Comparison of ENCODE assay signal across 9 cellular contexts in the genomic region with DNA sequence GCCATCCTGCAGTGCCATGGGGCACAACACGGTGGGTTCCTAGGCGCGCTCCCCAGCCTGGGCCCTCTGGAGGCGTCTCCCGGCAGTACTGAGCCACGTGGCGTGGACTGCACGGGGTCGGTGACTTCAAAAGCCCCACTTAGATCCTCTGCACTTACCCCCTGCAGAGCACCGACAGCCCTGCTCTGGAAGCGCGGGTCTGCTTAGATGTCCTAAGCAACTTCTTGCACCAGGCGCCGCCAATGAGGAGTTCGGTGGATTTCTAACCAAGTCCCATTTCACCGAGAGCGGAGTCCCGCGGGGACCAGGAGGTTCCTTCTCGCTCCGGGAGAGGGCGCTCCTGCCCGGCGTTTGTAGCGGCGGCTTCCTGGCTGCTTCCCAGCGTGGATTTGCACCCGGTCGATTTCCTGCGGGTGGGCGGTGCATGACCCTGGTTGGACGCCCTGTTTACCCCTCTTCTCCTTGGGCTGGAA. TPM values are rescaled to one million over a fixed set of nuclear protein-coding genes. Genes with fewer than 3 reads are reported as not detected.
DNase-seq lines count a peak whose midpoint lies in the region; ATAC-seq and TF ChIP-seq lines count a peak whose summit lies in the region.
"Had no signal": no experiment of that assay in that cellular context is flagged by ENCODE, and none has a peak within 500 bp of the region (broad histone marks: within the 10 kb centered on the region; RNA-seq: fewer than 3 reads in every experiment).

No MANE protein-coding gene starts in this region.

- peak; percentile 68 for TF ChIP-seq CTCF in activated CD8-positive, alpha-beta T cell treated with anti-CD3 and anti-CD28 coated beads for 36 hours (IDR thresholded peaks at IDR 0.05)

- peaks cover 22 to 39% of the 10 kb centered on the region in 2 donors for H3K36me3 Mint-ChIP-seq in activated naive CD4-positive, alpha-beta T cell treated with anti-CD3 and anti-CD28 coated beads, Interleukin-2, amount 50 U/mL, for 72 hours
- H3K36me3 Mint-ChIP-seq in activated CD8-positive, alpha-beta T cell treated with anti-CD3 and anti-CD28 coated beads for 36 hours (ENCODE audit: low read depth), result peaks cover 2% of the 10 kb centered on the region
- peaks cover 5% of the 10 kb centered on the region for H3K36me3 Mint-ChIP-seq in activated T-helper 17 cell treated with anti-CD3 and anti-CD28 coated beads, Interleukin-2, amount 50 U/mL, for 72 hours (ENCODE audit: low read depth)

- no peaks in the 10 kb centered on the region for H3K36me3 ChIP-seq in iPS DF 6.9 (ENCODE audit: control insufficient read depth, insufficient read depth, low read length)

- no peaks in the 10 kb centered on the region; the same call in 1 of the 2 replicates for H3K9me3 ChIP-seq in iPS DF 6.9 (ENCODE audit: control insufficient read depth, insufficient read depth, low read length)

- intact Hi-C loops in activated CD8-positive, alpha-beta T cell treated with anti-CD3 and anti-CD28 coated beads for 36 hours (cut with micrococcal nuclease), result no loop called here

- H3K27ac ChIP-seq in iPS DF 6.9 (ENCODE audit: low read length) (no peak overlapping the region), substantia nigra (ENCODE audit: low read depth, low read length, poor library complexity, severe bottlenecking) (no peak overlapping the region)

- no CpG with 5 or more reads among the region's 32 CpGs for WGBS in iPS DF 6.9 (ENCODE audit: insufficient coverage, insufficient read length)

- ATAC-seq in activated naive CD4-positive, alpha-beta T cell treated with anti-CD3 and anti-CD28 coated beads, Interleukin-2, amount 50 U/mL, for 72 hours, result peak; percentile 18 to 20
- peak; percentile 37 for ATAC-seq in activated CD8-positive, alpha-beta T cell treated with anti-CD3 and anti-CD28 coated beads for 36 hours
- no peak for ATAC-seq in activated T-helper 17 cell treated with anti-CD3 and anti-CD28 coated beads, Interleukin-2, amount 50 U/mL, for 72 hours (replicated peaks)

- no peak overlapping the region for H3K27ac Mint-ChIP-seq in activated naive CD4-positive, alpha-beta T cell treated with anti-CD3 and anti-CD28 coated beads, Interleukin-2, amount 50 U/mL, for 72 hours
- no peak overlapping the region for H3K27ac Mint-ChIP-seq in activated CD8-positive, alpha-beta T cell treated with anti-CD3 and anti-CD28 coated beads for 36 hours
- H3K27ac Mint-ChIP-seq in activated T-helper 17 cell treated with anti-CD3 and anti-CD28 coated beads, Interleukin-2, amount 50 U/mL, for 72 hours, result no peak overlapping the region

- peaks cover 21 to 27% of the 10 kb centered on the region in 2 donors for H3K9me3 Mint-ChIP-seq in activated naive CD4-positive, alpha-beta T cell treated with anti-CD3 and anti-CD28 coated beads, Interleukin-2, amount 50 U/mL, for 72 hours
- peaks cover 10% of the 10 kb centered on the region for H3K9me3 Mint-ChIP-seq in activated CD8-positive, alpha-beta T cell treated with anti-CD3 and anti-CD28 coated beads for 36 hours
- peaks cover 22% of the 10 kb centered on the region for H3K9me3 Mint-ChIP-seq in activated T-helper 17 cell treated with anti-CD3 and anti-CD28 coated beads, Interleukin-2, amount 50 U/mL, for 72 hours

- H3K4me1 Mint-ChIP-seq in activated CD8-positive, alpha-beta T cell treated with anti-CD3 and anti-CD28 coated beads for 36 hours (ENCODE audit: low read depth), result no peaks in the 10 kb centered on the region
- H3K4me1 Mint-ChIP-seq in activated T-helper 17 cell treated with anti-CD3 and anti-CD28 coated beads, Interleukin-2, amount 50 U/mL, for 72 hours, result no peaks in the 10 kb centered on the region

- peaks cover 29% of the 10 kb centered on the region for H3K27me3 Mint-ChIP-seq in activated CD8-positive, alpha-beta T cell treated with anti-CD3 and anti-CD28 coated beads for 36 hours
- peaks cover 24% of the 10 kb centered on the region for H3K27me3 Mint-ChIP-seq in activated T-helper 17 cell treated with anti-CD3 and anti-CD28 coated beads, Interleukin-2, amount 50 U/mL, for 72 hours

- CTCF ChIA-PET in activated CD8-positive, alpha-beta T cell treated with anti-CD3 and anti-CD28 coated beads for 36 hours (lab: Charles Lee), result interaction anchor here (1.1 kb wide), 1 partner anchor 49 kb away, joined by 3 read pairs; no protein-coding TSS in a partner anchor

- POLR2A ChIA-PET in activated CD8-positive, alpha-beta T cell treated with anti-CD3 and anti-CD28 coated beads for 36 hours (lab: Charles Lee), result no interaction called here

- H3K4me1 ChIP-seq in iPS DF 6.9 (ENCODE audit: control insufficient read depth, insufficient read depth, low read length), result 0 out of 2 replicates have a peak, but pooled peaks cover 2% of the 10 kb centered on the region

- H3K4me3 ChIP-seq in iPS DF 6.9 (ENCODE audit: low read length), result no peak overlapping the region

- peak in 1 of 2 donors; percentile 15 for DNase-seq in activated naive CD4-positive, alpha-beta T cell treated with anti-CD3 and anti-CD28 coated beads, Interleukin-2, amount 50 U/mL, for 72 hours (ENCODE audit: low spot score in 2 of 2)
- no peak for DNase-seq in activated naive CD4-positive, alpha-beta T cell treated with Interleukin-2 at 50 U/mL for 16 hours
- peak; percentile 34 for DNase-seq in activated CD8-positive, alpha-beta T cell treated with anti-CD3 and anti-CD28 coated beads for 36 hours
- DNase-seq in iPS DF 6.9 (ENCODE audit: low read depth, low spot score) (peak; percentile 54), substantia nigra (lab: John Stamatoyannopoulos, UW) (peak in 28 of 49 donors; percentile 0 to 53 (median 12)), MV-4-11 (lab: John Stamatoyannopoulos, UW) (no peak), HUDEP-2 (lab: John Stamatoyannopoulos, UW; ENCODE audit: unreplicated experiment in 76 of 76) (no peak)

- no peak overlapping the region for H3K4me3 Mint-ChIP-seq in activated CD8-positive, alpha-beta T cell treated with anti-CD3 and anti-CD28 coated beads for 36 hours
- H3K4me3 Mint-ChIP-seq in activated T-helper 17 cell treated with anti-CD3 and anti-CD28 coated beads, Interleukin-2, amount 50 U/mL, for 72 hours, result no peak overlapping the region

- H3K27me3 ChIP-seq in iPS DF 6.9 (ENCODE audit: control insufficient read depth, insufficient read depth, low read length), result no peaks in the 10 kb centered on the region

RNA-seq across cellular contexts. Expression of a gene that starts 25.2 kb away (rescaled TPM):
- total RNA-seq in activated naive CD4-positive, alpha-beta T cell treated with anti-CD3 and anti-CD28 coated beads, Interleukin-2, amount 50 U/mL, for 72 hours, result 1 to 10 TPM; 4.7 to 6.2 TPM
- total RNA-seq in activated CD8-positive, alpha-beta T cell treated with anti-CD3 and anti-CD28 coated beads for 36 hours, result 1 to 10 TPM; 5.5 to 5.6 TPM
- total RNA-seq in activated T-helper 17 cell treated with anti-CD3 and anti-CD28 coated beads, Interleukin-2, amount 50 U/mL, for 72 hours, result 1 to 10 TPM; 4.6 to 6.4 TPM

RNA-seq across cellular contexts. Expression of a gene that starts 40.9 kb away (rescaled TPM):
- not detected for total RNA-seq in activated naive CD4-positive, alpha-beta T cell treated with anti-CD3 and anti-CD28 coated beads, Interleukin-2, amount 50 U/mL, for 72 hours
- total RNA-seq in activated CD8-positive, alpha-beta T cell treated with anti-CD3 and anti-CD28 coated beads for 36 hours, result not detected
- not detected for total RNA-seq in activated T-helper 17 cell treated with anti-CD3 and anti-CD28 coated beads, Interleukin-2, amount 50 U/mL, for 72 hours
- total RNA-seq: dermis microvascular lymphatic vessel endothelial cell had no signal

RNA-seq across cellular contexts. Expression of a gene that starts 50.3 kb away (rescaled TPM):
- not detected for total RNA-seq in activated naive CD4-positive, alpha-beta T cell treated with anti-CD3 and anti-CD28 coated beads, Interleukin-2, amount 50 U/mL, for 72 hours
- total RNA-seq in activated CD8-positive, alpha-beta T cell treated with anti-CD3 and anti-CD28 coated beads for 36 hours, result not detected
- total RNA-seq in activated T-helper 17 cell treated with anti-CD3 and anti-CD28 coated beads, Interleukin-2, amount 50 U/mL, for 72 hours, result not detected
- total RNA-seq: dermis microvascular lymphatic vessel endothelial cell had no signal

RNA-seq across cellular contexts. Expression of a gene that starts 53.7 kb away (rescaled TPM):
- 1 to 10 TPM; 2.9 to 6.1 TPM for total RNA-seq in activated naive CD4-positive, alpha-beta T cell treated with anti-CD3 and anti-CD28 coated beads, Interleukin-2, amount 50 U/mL, for 72 hours
- total RNA-seq in activated CD8-positive, alpha-beta T cell treated with anti-CD3 and anti-CD28 coated beads for 36 hours, result 1 to 10 TPM; 8.3 to 8.7 TPM
- 1 to 10 TPM; 1.3 to 7.3 TPM for total RNA-seq in activated T-helper 17 cell treated with anti-CD3 and anti-CD28 coated beads, Interleukin-2, amount 50 U/mL, for 72 hours

RNA-seq across cellular contexts. Expression of a gene that starts 57.1 kb away (rescaled TPM):
- 10 to 100 TPM; 19.3 to 27.4 TPM for total RNA-seq in activated naive CD4-positive, alpha-beta T cell treated with anti-CD3 and anti-CD28 coated beads, Interleukin-2, amount 50 U/mL, for 72 hours
- total RNA-seq in activated CD8-positive, alpha-beta T cell treated with anti-CD3 and anti-CD28 coated beads for 36 hours, result 10 to 100 TPM; 23.2 to 26.0 TPM
- 10 to 100 TPM; 12.0 to 24.8 TPM for total RNA-seq in activated T-helper 17 cell treated with anti-CD3 and anti-CD28 coated beads, Interleukin-2, amount 50 U/mL, for 72 hours

Comparison
In these comparisons a context has a peak if more than half of its experiments do, and no peak if none do; other contexts are left out.
1. DNase-seq: peak in activated CD8-positive, alpha-beta T cell treated with anti-CD3 and anti-CD28 coated beads for 36 hours (single experiment), iPS DF 6.9 (single experiment) and substantia nigra (28 of 49); none in activated naive CD4-positive, alpha-beta T cell treated with Interleukin-2 at 50 U/mL for 16 hours (single experiment), MV-4-11 (single experiment) and HUDEP-2 (0 of 76).